Comparison of ENCODE assay signal across 24 cellular contexts in the genomic region with DNA sequence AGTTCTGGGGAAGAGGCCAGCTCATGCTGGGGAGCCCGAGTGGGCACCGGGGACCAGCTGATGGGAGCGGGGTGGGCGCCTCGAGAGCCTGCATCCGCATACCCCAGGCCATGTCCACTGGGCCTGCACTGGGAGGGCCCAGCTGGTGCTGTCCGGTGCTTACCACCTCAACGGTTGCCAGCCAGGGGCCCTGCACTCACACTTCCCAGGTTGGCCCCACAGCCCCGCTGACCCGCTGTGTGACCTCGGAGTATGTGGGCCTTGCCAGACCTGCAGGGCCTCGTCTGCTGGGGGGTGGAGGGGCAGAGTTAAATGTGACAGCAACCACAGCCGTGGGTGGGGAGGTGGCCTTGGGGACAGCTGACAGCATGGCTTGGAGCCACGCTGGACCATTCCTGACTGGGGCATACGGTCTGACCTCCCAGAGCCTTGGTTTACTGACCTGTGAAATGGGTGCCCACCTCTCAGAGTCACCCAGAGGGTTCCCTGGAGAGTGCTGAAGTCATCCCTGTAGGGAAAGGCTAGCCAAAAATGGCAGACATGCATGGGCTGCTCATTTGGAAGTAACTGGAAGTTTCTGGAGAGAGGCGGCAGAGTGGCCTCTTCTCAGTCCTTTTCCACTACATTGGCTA. TPM values are rescaled to one million over a fixed set of nuclear protein-coding genes. Genes with fewer than 3 reads are reported as not detected.
DNase-seq lines count a peak whose midpoint lies in the region; ATAC-seq and TF ChIP-seq lines count a peak whose summit lies in the region.
"Had no signal": no experiment of that assay in that cellular context is flagged by ENCODE, and none has a peak within 500 bp of the region (broad histone marks: within the 10 kb centered on the region; RNA-seq: fewer than 3 reads in every experiment).

No MANE protein-coding gene starts in this region.

- H3K4me1 ChIP-seq in sigmoid colon, result peaks cover 0 to 8% (median 6%) of the 10 kb centered on the region in 4 donors
- H3K4me1 ChIP-seq in tibial nerve, result peaks cover 0 to 9% (median 6%) of the 10 kb centered on the region in 4 donors

- WGBS in sigmoid colon, 2 donors, result 85 to 88% methylated on average over 16 of the region's 16 CpGs
- WGBS in tibial nerve, 2 donors, result 90 to 93% methylated on average over 1 to 12 of the region's 16 CpGs

- TF ChIP-seq EP300 in sigmoid colon (IDR thresholded peaks at IDR 0.05), result no peak
- TF ChIP-seq EP300 in tibial nerve (IDR thresholded peaks at IDR 0.05), result no peak

- H3K36me3 ChIP-seq in sigmoid colon (no peaks in the 10 kb centered on the region), tibial nerve (no peaks in the 10 kb centered on the region)
- H3K36me3 ChIP-seq: BLaER1, SJSA1 had no signal

- TF ChIP-seq POLR2A in sigmoid colon (IDR thresholded peaks at IDR 0.05) (no peak), tibial nerve (IDR thresholded peaks at IDR 0.05) (no peak)

- no peak for ATAC-seq in activated CD8-positive, alpha-beta memory T cell treated with anti-CD3 and anti-CD28 coated beads, Interleukin-2, amount 10 ng/mL, durations not matched to agents 7 days and 5 days
- ATAC-seq in SK-N-SH treated with all-trans-retinoic acid at 6 μM for 48 hours, result peak; percentile 10; the same call in 1 of the 3 replicates
- ATAC-seq in left lobe of liver, result no peak
- ATAC-seq: GM12878, Panc1 had no signal

- no peak overlapping the region for H3K27ac Mint-ChIP-seq in activated CD8-positive, alpha-beta memory T cell treated with anti-CD3 and anti-CD28 coated beads, Interleukin-2, amount 10 ng/mL, durations not matched to agents 7 days and 5 days
- H3K27ac Mint-ChIP-seq: CD4-positive, alpha-beta T cell had no signal

- no peak overlapping the region for H3K4me3 Mint-ChIP-seq in activated CD8-positive, alpha-beta memory T cell treated with anti-CD3 and anti-CD28 coated beads, Interleukin-2, amount 10 ng/mL, durations not matched to agents 7 days and 5 days
- H3K4me3 Mint-ChIP-seq: CD4-positive, alpha-beta T cell; H9 had no signal

- peaks cover 12% of the 10 kb centered on the region for H3K4me1 Mint-ChIP-seq in activated CD8-positive, alpha-beta memory T cell treated with anti-CD3 and anti-CD28 coated beads, Interleukin-2, amount 10 ng/mL, durations not matched to agents 7 days and 5 days

- no peaks in the 10 kb centered on the region for H3K9me3 Mint-ChIP-seq in activated CD8-positive, alpha-beta memory T cell treated with anti-CD3 and anti-CD28 coated beads, Interleukin-2, amount 10 ng/mL, durations not matched to agents 7 days and 5 days (ENCODE audit: low read depth)
- H3K9me3 Mint-ChIP-seq: CD4-positive, alpha-beta T cell; H9 had no signal

- peaks cover 4% of the 10 kb centered on the region for H3K27me3 Mint-ChIP-seq in activated CD8-positive, alpha-beta memory T cell treated with anti-CD3 and anti-CD28 coated beads, Interleukin-2, amount 10 ng/mL, durations not matched to agents 7 days and 5 days
- H3K27me3 Mint-ChIP-seq: CD4-positive, alpha-beta T cell had no signal

- no peak overlapping the region for H3K4me3 ChIP-seq in sigmoid colon
- H3K4me3 ChIP-seq in tibial nerve, result no peak overlapping the region
- H3K4me3 ChIP-seq: BLaER1, GM12878, SJSA1 had no signal

- H3K27me3 ChIP-seq in sigmoid colon (no peaks in the 10 kb centered on the region), tibial nerve (no peaks in the 10 kb centered on the region)
- H3K27me3 ChIP-seq: BLaER1, SJSA1 had no signal

- H3K9me3 ChIP-seq in sigmoid colon (no peaks in the 10 kb centered on the region), tibial nerve (no peaks in the 10 kb centered on the region)
- H3K9me3 ChIP-seq: BLaER1, SJSA1 had no signal

- H3K36me3 Mint-ChIP-seq in activated CD8-positive, alpha-beta memory T cell treated with anti-CD3 and anti-CD28 coated beads, Interleukin-2, amount 10 ng/mL, durations not matched to agents 7 days and 5 days, result no peaks in the 10 kb centered on the region

- CTCF ChIA-PET in activated CD8-positive, alpha-beta memory T cell treated with anti-CD3 and anti-CD28 coated beads, Interleukin-2, amount 10 ng/mL, durations not matched to agents 7 days and 5 days (lab: Charles Lee), result no interaction called here

- DNase-seq in activated CD8-positive, alpha-beta memory T cell treated with anti-CD3 and anti-CD28 coated beads, Interleukin-2, amount 10 ng/mL, durations not matched to agents 7 days and 5 days, result peak; percentile 38
- DNase-seq in activated CD8-positive, alpha-beta memory T cell treated with anti-CD3 and anti-CD28 coated beads, Interleukin-2, amount 50 U/mL, for 48 hours, result no peak
- DNase-seq in left lobe of liver (ENCODE audit: low spot score), result peak; percentile 42
- DNase-seq in sigmoid colon, result peak; percentile 58
- no peak for DNase-seq in tibial nerve (ENCODE audit: low spot score in 2 of 2)
- DNase-seq in activated CD4-positive, alpha-beta T cell treated with anti-CD3 and anti-CD28 coated beads for 48 hours, result no peak
- DNase-seq in superior temporal gyrus (ENCODE audit: extremely low spot score), result no peak
- DNase-seq: ACHN; CD4-positive, alpha-beta T cell; COR-L47; DMS79 treated with DMSO at 0.1 percent for 48 hours; MV-4-11; NCI-H1105 treated with DMSO at 0.1 percent for 48 hours; NCI-H2029 treated with DMSO at 0.1 percent for 48 hours; NCI-H226; NCI-H510A treated with DMSO at 0.1 percent for 48 hours; NCI-H748 treated with DMSO at 0.1 percent for 48 hours had no signal

- intact Hi-C loops in sigmoid colon (cut with DNase I), result no loop called here

- no peak overlapping the region for H3K27ac ChIP-seq in sigmoid colon
- no peak overlapping the region for H3K27ac ChIP-seq in tibial nerve
- H3K27ac ChIP-seq: 22Rv1, BLaER1, SJSA1 had no signal

- no peak for TF ChIP-seq CTCF in sigmoid colon (IDR thresholded peaks at IDR 0.05)
- no peak for TF ChIP-seq CTCF in tibial nerve (IDR thresholded peaks at IDR 0.05)

TF ChIP-seq in SK-N-SH treated with all-trans-retinoic acid at 6 μM for 48 hours, 23 proteins besides CTCF, POLR2A, EP300 and RAD21:
- TF ChIP-seq ZNF565 (CRISPR knock-in tag; conservative IDR thresholded peaks at IDR 0.05; ENCODE audit: low read depth), result no peak
- TF ChIP-seq ESRRG (CRISPR knock-in tag; IDR thresholded peaks at IDR 0.05), result no peak
- TF ChIP-seq, protein P1, sequence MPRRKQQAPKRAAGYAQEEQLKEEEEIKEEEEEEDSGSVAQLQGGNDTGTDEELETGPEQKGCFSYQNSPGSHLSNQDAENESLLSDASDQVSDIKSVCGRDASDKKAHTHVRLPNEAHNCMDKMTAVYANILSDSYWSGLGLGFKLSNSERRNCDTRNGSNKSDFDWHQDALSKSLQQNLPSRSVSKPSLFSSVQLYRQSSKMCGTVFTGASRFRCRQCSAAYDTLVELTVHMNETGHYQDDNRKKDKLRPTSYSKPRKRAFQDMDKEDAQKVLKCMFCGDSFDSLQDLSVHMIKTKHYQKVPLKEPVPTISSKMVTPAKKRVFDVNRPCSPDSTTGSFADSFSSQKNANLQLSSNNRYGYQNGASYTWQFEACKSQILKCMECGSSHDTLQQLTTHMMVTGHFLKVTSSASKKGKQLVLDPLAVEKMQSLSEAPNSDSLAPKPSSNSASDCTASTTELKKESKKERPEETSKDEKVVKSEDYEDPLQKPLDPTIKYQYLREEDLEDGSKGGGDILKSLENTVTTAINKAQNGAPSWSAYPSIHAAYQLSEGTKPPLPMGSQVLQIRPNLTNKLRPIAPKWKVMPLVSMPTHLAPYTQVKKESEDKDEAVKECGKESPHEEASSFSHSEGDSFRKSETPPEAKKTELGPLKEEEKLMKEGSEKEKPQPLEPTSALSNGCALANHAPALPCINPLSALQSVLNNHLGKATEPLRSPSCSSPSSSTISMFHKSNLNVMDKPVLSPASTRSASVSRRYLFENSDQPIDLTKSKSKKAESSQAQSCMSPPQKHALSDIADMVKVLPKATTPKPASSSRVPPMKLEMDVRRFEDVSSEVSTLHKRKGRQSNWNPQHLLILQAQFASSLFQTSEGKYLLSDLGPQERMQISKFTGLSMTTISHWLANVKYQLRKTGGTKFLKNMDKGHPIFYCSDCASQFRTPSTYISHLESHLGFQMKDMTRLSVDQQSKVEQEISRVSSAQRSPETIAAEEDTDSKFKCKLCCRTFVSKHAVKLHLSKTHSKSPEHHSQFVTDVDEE (CRISPR knock-in tag; IDR thresholded peaks at IDR 0.05), result no peak
- TF ChIP-seq ZFP30 (CRISPR knock-in tag; IDR thresholded peaks at IDR 0.05), result no peak
- TF ChIP-seq ZNF8 (CRISPR knock-in tag; IDR thresholded peaks at IDR 0.05), result no peak
- no peak for TF ChIP-seq GLIS3 (CRISPR knock-in tag; IDR thresholded peaks at IDR 0.05)
- no peak for TF ChIP-seq ARNTL (CRISPR knock-in tag; IDR thresholded peaks at IDR 0.05; ENCODE audit: borderline replicate concordance, low read depth)
- TF ChIP-seq SNAI2 (CRISPR knock-in tag; IDR thresholded peaks at IDR 0.05), result no peak
- no peak for TF ChIP-seq TCF4 (CRISPR knock-in tag; IDR thresholded peaks at IDR 0.05; ENCODE audit: borderline replicate concordance)

RNA-seq across cellular contexts. Expression of gene GAA, which starts 5.4 kb away (rescaled TPM):
- total RNA-seq in activated CD8-positive, alpha-beta memory T cell treated with anti-CD3 and anti-CD28 coated beads, Interleukin-2, amount 10 ng/mL, durations not matched to agents 7 days and 5 days, result 10 to 100 TPM; 31.9 to 34.7 TPM
- total RNA-seq in left lobe of liver (50.6 TPM), sigmoid colon (10 to 100 TPM; 38.5 to 74.2 (median 54.4) TPM), tibial nerve (10 to 100 TPM; 52.7 to 81.9 (median 67.8) TPM)
- polyA plus RNA-seq in sigmoid colon, result 10 to 100 TPM; 13.8 to 35.7 (median 30.7) TPM

RNA-seq across cellular contexts. Expression of gene EIF4A3, which starts 51.0 kb away (rescaled TPM):
- total RNA-seq in activated CD8-positive, alpha-beta memory T cell treated with anti-CD3 and anti-CD28 coated beads, Interleukin-2, amount 10 ng/mL, durations not matched to agents 7 days and 5 days, result 100 to 1,000 TPM; 145 to 161 TPM
- 21.8 TPM for total RNA-seq in left lobe of liver
- total RNA-seq in sigmoid colon, result 10 to 100 TPM; 26.6 to 45.1 (median 39.8) TPM
- polyA plus RNA-seq in sigmoid colon, result 10 to 100 TPM; 60.7 to 97.1 (median 85.1) TPM
- total RNA-seq in tibial nerve, result 10 to 100 TPM; 34.5 to 69.0 (median 59.2) TPM

RNA-seq across cellular contexts. Expression of gene CCDC40, which starts 59.5 kb away (rescaled TPM):
- under 1 TPM; 0.20 to 0.84 TPM for total RNA-seq in activated CD8-positive, alpha-beta memory T cell treated with anti-CD3 and anti-CD28 coated beads, Interleukin-2, amount 10 ng/mL, durations not matched to agents 7 days and 5 days
- 6.8 TPM for total RNA-seq in left lobe of liver
- total RNA-seq in sigmoid colon, result 10 to 100 TPM in 1 of 4 donors, 1 to 10 TPM in 3; 5.3 to 25.8 (median 6.4) TPM
- 1 to 10 TPM in 1 of 3 donors, not detected in 2; 1.4 TPM for polyA plus RNA-seq in sigmoid colon
- 10 to 100 TPM in 3 of 4 donors, 1 to 10 TPM in 1; 7.1 to 13.8 (median 12.0) TPM for total RNA-seq in tibial nerve

Comparison
In these comparisons a context has a peak if more than half of its experiments do, and no peak if none do; other contexts are left out.
1. DNase-seq: peak in activated CD8-positive, alpha-beta memory T cell treated with anti-CD3 and anti-CD28 coated beads, Interleukin-2, amount 10 ng/mL, durations not matched to agents 7 days and 5 days (single experiment), left lobe of liver (single experiment) and sigmoid colon (single experiment); none in activated CD8-positive, alpha-beta memory T cell treated with anti-CD3 and anti-CD28 coated beads, Interleukin-2, amount 50 U/mL, for 48 hours (single experiment), tibial nerve (0 of 2), activated CD4-positive, alpha-beta T cell treated with anti-CD3 and anti-CD28 coated beads for 48 hours (single experiment) and superior temporal gyrus (single experiment).